In the genomic region with DNA sequence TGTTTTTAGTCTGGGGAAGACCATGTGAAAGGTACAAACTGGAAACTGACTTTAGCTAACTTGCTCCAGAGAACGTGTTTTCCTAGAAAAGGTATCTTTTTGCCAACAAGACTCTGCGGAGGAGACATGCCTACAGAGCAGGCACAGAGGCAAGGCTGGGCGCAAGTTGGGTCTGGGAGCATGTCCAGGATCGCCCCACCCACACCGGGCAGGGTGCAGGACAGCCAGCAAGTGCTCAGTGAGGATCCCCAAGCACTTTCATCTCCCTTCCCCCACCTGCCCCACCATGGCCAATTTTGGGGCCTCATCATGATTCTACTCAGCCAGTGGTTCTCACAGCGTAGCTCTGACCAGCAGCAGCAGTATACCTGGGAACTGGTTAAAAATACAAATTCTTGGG, we compare ENCODE assay signal across 17 cellular contexts. TPM values are rescaled to one million over a fixed set of nuclear protein-coding genes. Genes with fewer than 3 reads are reported as not detected.
A peak's percentile ranks its signal among the peaks of the same experiment; 100 is the strongest.
DNase-seq lines count a peak whose midpoint lies in the region; ATAC-seq and TF ChIP-seq lines count a peak whose summit lies in the region.
"Had no signal": no experiment of that assay in that cellular context is flagged by ENCODE, and none has a peak within 500 bp of the region (broad histone marks: within the 10 kb centered on the region; RNA-seq: fewer than 3 reads in every experiment).

No MANE protein-coding gene starts in this region.

- peaks cover 100% of the 10 kb centered on the region for H3K36me3 Mint-ChIP-seq in stimulated activated effector memory CD8-positive, alpha-beta T cell treated with anti-CD3 and anti-CD28 coated beads, Interleukin-12 subunit alpha, Interleukin-12 subunit beta, amount 100 ng/mL, for 72 hours

- no peak for TF ChIP-seq POLR2A in heart left ventricle (IDR thresholded peaks at IDR 0.05)

- ATAC-seq in Right ventricle myocardium inferior (peak; percentile 60), heart left ventricle (peak; percentile 65 to 80 (median 74))
- no peak for ATAC-seq in stimulated activated effector memory CD8-positive, alpha-beta T cell treated with anti-CD3 and anti-CD28 coated beads, Interleukin-12 subunit alpha, Interleukin-12 subunit beta, amount 100 ng/mL, for 72 hours

- TF ChIP-seq CTCF in heart left ventricle (IDR thresholded peaks at IDR 0.05) (no peak), right atrium auricular region (IDR thresholded peaks at IDR 0.05) (no peak), ascending aorta (IDR thresholded peaks at IDR 0.05) (no peak)

- peaks cover 0 to 47% (median 8%) of the 10 kb centered on the region in 12 donors for H3K4me1 ChIP-seq in heart left ventricle
- H3K4me1 ChIP-seq in right atrium auricular region = peaks cover 0 to 38% of the 10 kb centered on the region in 2 donors
- H3K4me1 ChIP-seq in ascending aorta = no peaks in the 10 kb centered on the region

- H3K27ac Mint-ChIP-seq in stimulated activated effector memory CD8-positive, alpha-beta T cell treated with anti-CD3 and anti-CD28 coated beads, Interleukin-12 subunit alpha, Interleukin-12 subunit beta, amount 100 ng/mL, for 72 hours = peak overlapping the region; percentile 68

- 59 to 69% (median 63%) methylated on average over 5 to 6 of the region's 6 CpGs for WGBS in heart left ventricle, 4 donors

- DNase-seq in Right ventricle myocardium inferior (ENCODE audit: missing footprints) (no peak), cardiac septum (ENCODE audit: low spot score) (no peak), heart left ventricle (peak in 4 of 5 donors; percentile 33 to 67 (median 53)), right atrium auricular region (ENCODE audit: low spot score) (no peak), MV-4-11 (lab: John Stamatoyannopoulos, UW) (no peak), ascending aorta (ENCODE audit: low spot score in 2 of 2) (no peak), NCI-H510A treated with DMSO at 0.1 percent for 48 hours (lab: John Stamatoyannopoulos, UW) (no peak)
- DNase-seq in stimulated activated effector memory CD8-positive, alpha-beta T cell treated with anti-CD3 and anti-CD28 coated beads, Interleukin-12 subunit alpha, Interleukin-12 subunit beta, amount 100 ng/mL, for 72 hours (ENCODE audit: low spot score in 2 of 2) = no peak
- DNase-seq: ACHN; CD4-positive, CD25-positive, alpha-beta regulatory T cell; DMS153; DMS79 treated with DMSO at 0.1 percent for 48 hours; EL; GOT3; H9 had no signal

- intact Hi-C loops in Right ventricle myocardium inferior (cut with DNase I) = no loop called here
- intact Hi-C loops in cardiac septum (cut with DNase I) = no loop called here
- intact Hi-C loops in heart left ventricle (cut with DNase I) = no loop called here
- intact Hi-C loops in ascending aorta (cut with DNase I) = no loop called here

- peaks cover 8% of the 10 kb centered on the region for H3K4me1 Mint-ChIP-seq in stimulated activated effector memory CD8-positive, alpha-beta T cell treated with anti-CD3 and anti-CD28 coated beads, Interleukin-12 subunit alpha, Interleukin-12 subunit beta, amount 100 ng/mL, for 72 hours
- H3K4me1 Mint-ChIP-seq: H9 had no signal

- no peak overlapping the region for H3K4me3 Mint-ChIP-seq in stimulated activated effector memory CD8-positive, alpha-beta T cell treated with anti-CD3 and anti-CD28 coated beads, Interleukin-12 subunit alpha, Interleukin-12 subunit beta, amount 100 ng/mL, for 72 hours
- H3K4me3 Mint-ChIP-seq: CD4-positive, CD25-positive, alpha-beta regulatory T cell; H9 had no signal

- peak overlapping the region in 11 of 12 donors; percentile 28 to 94 (median 56) for H3K27ac ChIP-seq in heart left ventricle
- H3K27ac ChIP-seq in right atrium auricular region = peak overlapping the region; percentile 38 to 69
- H3K27ac ChIP-seq in ascending aorta = no peak overlapping the region
- H3K27ac ChIP-seq: BLaER1 treated with 17β-estradiol and CSF1 and Interleukin-3, amounts not matched to agents 10 nM and 100 nM had no signal

- H3K9me3 ChIP-seq in heart left ventricle (no peaks in the 10 kb centered on the region), right atrium auricular region (no peaks in the 10 kb centered on the region), ascending aorta (no peaks in the 10 kb centered on the region)
- H3K9me3 ChIP-seq: BLaER1 treated with 17β-estradiol and CSF1 and Interleukin-3, amounts not matched to agents 10 nM and 100 nM had no signal

- peaks cover 0 to 100% (median 94%) of the 10 kb centered on the region in 9 donors for H3K36me3 ChIP-seq in heart left ventricle
- H3K36me3 ChIP-seq in right atrium auricular region = peaks cover 74% of the 10 kb centered on the region
- peaks cover 79 to 99% of the 10 kb centered on the region in 2 donors for H3K36me3 ChIP-seq in ascending aorta

- H3K4me3 ChIP-seq in heart left ventricle = no peak overlapping the region
- no peak overlapping the region for H3K4me3 ChIP-seq in right atrium auricular region
- no peak overlapping the region for H3K4me3 ChIP-seq in ascending aorta
- H3K4me3 ChIP-seq: BLaER1 treated with 17β-estradiol and CSF1 and Interleukin-3, amounts not matched to agents 10 nM and 100 nM had no signal

- H3K27me3 ChIP-seq in heart left ventricle = no peaks in the 10 kb centered on the region
- no peaks in the 10 kb centered on the region for H3K27me3 ChIP-seq in right atrium auricular region
- H3K27me3 ChIP-seq in ascending aorta = no peaks in the 10 kb centered on the region
- H3K27me3 ChIP-seq: BLaER1 treated with 17β-estradiol and CSF1 and Interleukin-3, amounts not matched to agents 10 nM and 100 nM had no signal

- H3K9me3 Mint-ChIP-seq in stimulated activated effector memory CD8-positive, alpha-beta T cell treated with anti-CD3 and anti-CD28 coated beads, Interleukin-12 subunit alpha, Interleukin-12 subunit beta, amount 100 ng/mL, for 72 hours = no peaks in the 10 kb centered on the region
- H3K9me3 Mint-ChIP-seq: CD4-positive, CD25-positive, alpha-beta regulatory T cell; H9 had no signal

RNA-seq across cellular contexts. Expression of a gene that starts 18.2 kb away (rescaled TPM):
- total RNA-seq in Right ventricle myocardium inferior = 102 TPM
- 69.9 TPM for total RNA-seq in cardiac septum
- 100 to 1,000 TPM in 4 of 9 donors, 10 to 100 TPM in 5; 58.4 to 167 (median 95.0) TPM for total RNA-seq in heart left ventricle
- polyA plus RNA-seq in heart left ventricle = 100 to 1,000 TPM in 1 of 2 donors, 10 to 100 TPM in 1; 43.4 to 134 TPM
- 10 to 100 TPM; 50.0 to 65.6 TPM for total RNA-seq in right atrium auricular region
- 10.5 TPM for total RNA-seq in ascending aorta

RNA-seq across cellular contexts. Expression of a gene that starts 25.5 kb away (rescaled TPM):
- total RNA-seq in Right ventricle myocardium inferior (not detected), cardiac septum (not detected), heart left ventricle (not detected), right atrium auricular region (not detected), ascending aorta (not detected)
- polyA plus RNA-seq in heart left ventricle = not detected
- total RNA-seq: A172; CD4-positive, CD25-positive, alpha-beta regulatory T cell; H9 had no signal
- polyA plus RNA-seq: CD4-positive, CD25-positive, alpha-beta regulatory T cell had no signal

RNA-seq across cellular contexts. Expression of a gene that starts 26.4 kb away (rescaled TPM):
- total RNA-seq in Right ventricle myocardium inferior = 88.8 TPM
- total RNA-seq in cardiac septum = 64.9 TPM
- total RNA-seq in heart left ventricle = 10 to 100 TPM; 54.3 to 96.6 (median 75.8) TPM
- polyA plus RNA-seq in heart left ventricle = 10 to 100 TPM; 51.3 to 67.2 TPM
- 10 to 100 TPM; 37.4 to 39.4 TPM for total RNA-seq in right atrium auricular region
- total RNA-seq in ascending aorta = 39.2 TPM

RNA-seq across cellular contexts. Expression of a gene that starts 26.6 kb away (rescaled TPM):
- total RNA-seq in Right ventricle myocardium inferior (45.2 TPM), cardiac septum (23.6 TPM), heart left ventricle (10 to 100 TPM; 25.0 to 77.9 (median 32.7) TPM), right atrium auricular region (10 to 100 TPM; 26.1 to 29.7 TPM), ascending aorta (31.8 TPM)
- 10 to 100 TPM; 20.3 to 34.2 TPM for polyA plus RNA-seq in heart left ventricle

RNA-seq across cellular contexts. Expression of a gene that starts 32.5 kb away (rescaled TPM):
- total RNA-seq in Right ventricle myocardium inferior (not detected), cardiac septum (not detected), heart left ventricle (under 1 TPM in 1 of 9 donors, not detected in 8; 0.32 TPM), right atrium auricular region (not detected), ascending aorta (not detected)
- polyA plus RNA-seq in heart left ventricle = not detected
- total RNA-seq: A172 had no signal
- polyA plus RNA-seq: CD4-positive, CD25-positive, alpha-beta regulatory T cell had no signal

Comparison
In these comparisons a context has a peak if more than half of its experiments do, and no peak if none do; other contexts are left out.
1. DNase-seq: peak in heart left ventricle (4 of 5); none in Right ventricle myocardium inferior (single experiment), cardiac septum (single experiment), right atrium auricular region (single experiment), stimulated activated effector memory CD8-positive, alpha-beta T cell treated with anti-CD3 and anti-CD28 coated beads, Interleukin-12 subunit alpha, Interleukin-12 subunit beta, amount 100 ng/mL, for 72 hours (0 of 2), MV-4-11 (single experiment), ascending aorta (0 of 2) and NCI-H510A treated with DMSO at 0.1 percent for 48 hours (single experiment).
2. H3K27ac ChIP-seq: peak in heart left ventricle (11 of 12) and right atrium auricular region (2 of 2); none in ascending aorta (0 of 2).